In genomic region chr20:39048000-39048696, GRCh38 we compare ENCODE assay signal across 8 cellular contexts.
DNase-seq lines count a peak whose midpoint lies in the region; ATAC-seq, FAIRE-seq and TF ChIP-seq lines count a peak whose summit lies in the region.

No MANE protein-coding gene starts in this region.

- H3K36me3 ChIP-seq in RWPE2 (ENCODE audit: low read depth) (no peaks in the 10 kb centered on the region), osteoblast (ENCODE audit: insufficient read depth, low read length) (no peaks in the 10 kb centered on the region), testis (ENCODE audit: low read depth, missing control alignments) (no peaks in the 10 kb centered on the region)

- no peak overlapping the region for H3K27ac ChIP-seq in RWPE2 (ENCODE audit: poor library complexity, severe bottlenecking)
- H3K27ac ChIP-seq in osteoblast (ENCODE audit: low read depth, low read length): no peak overlapping the region
- no peak overlapping the region for H3K27ac ChIP-seq in testis

- no peaks in the 10 kb centered on the region for H3K4me1 ChIP-seq in RWPE2 (ENCODE audit: insufficient read depth, poor library complexity, severe bottlenecking)
- H3K4me1 ChIP-seq in osteoblast (ENCODE audit: insufficient read depth, low read length): peaks cover 8% of the 10 kb centered on the region
- peaks cover 9% of the 10 kb centered on the region for H3K4me1 ChIP-seq in testis

- 43 to 62% methylated on average over 3 to 4 of the region's 4 CpGs for WGBS in testis, 2 donors

- H4K20me1 ChIP-seq in osteoblast (ENCODE audit: insufficient read depth, low read length): no peaks in the 10 kb centered on the region

- H3K27me3 ChIP-seq in RWPE2 (ENCODE audit: insufficient read depth, poor library complexity, severe bottlenecking) (no peaks in the 10 kb centered on the region), osteoblast (ENCODE audit: insufficient read depth, low read length) (peaks cover 4% of the 10 kb centered on the region), testis (no peaks in the 10 kb centered on the region)

- no peaks in the 10 kb centered on the region for H3K79me2 ChIP-seq in osteoblast (ENCODE audit: insufficient read depth, low read length)

- no peak overlapping the region for H2AFZ ChIP-seq in osteoblast (ENCODE audit: low read length)

- H3K4me3 ChIP-seq in RWPE2 (ENCODE audit: severe bottlenecking) (no peak overlapping the region), osteoblast (ENCODE audit: insufficient read depth, low read length) (no peak overlapping the region), testis (no peak overlapping the region)

- ATAC-seq in GM18868 (IDR thresholded peaks at IDR 0.05; ENCODE audit: unreplicated experiment): peak; percentile 63
- peak; percentile 80 for ATAC-seq in RWPE2 (ENCODE audit: low read depth)

- peak; percentile 100 for TF ChIP-seq CTCF in AG09319 (IDR thresholded peaks at IDR 0.05; ENCODE audit: low read depth, low read length)
- peak; percentile 100 for TF ChIP-seq CTCF in RWPE2 (IDR thresholded peaks at IDR 0.05; ENCODE audit: poor library complexity, severe bottlenecking)
- TF ChIP-seq CTCF in osteoblast (IDR thresholded peaks at IDR 0.05; ENCODE audit: extremely low read depth, low read depth, low read length): peak; percentile 97
- peak; percentile 86 to 92 (median 86) for TF ChIP-seq CTCF in testis (IDR thresholded peaks at IDR 0.05)

- no peak for FAIRE-seq in frontal cortex (lab: Jason Lieb, UNC)

- H3K9me3 ChIP-seq in RWPE2 (ENCODE audit: severe bottlenecking) (no peaks in the 10 kb centered on the region), osteoblast (ENCODE audit: low read depth, low read length) (no peaks in the 10 kb centered on the region), testis (no peaks in the 10 kb centered on the region)

- intact Hi-C loops in testis (cut with DNase I; ENCODE audit: low total_unique reads): no loop called here

- no peak for TF ChIP-seq POLR2A in testis (IDR thresholded peaks at IDR 0.05)

- peak; percentile 53 for DNase-seq in AG09319 (ENCODE audit: extremely low read depth, low read depth)
- DNase-seq in KG1 (lab: John Stamatoyannopoulos, UW): peak; percentile 40
- DNase-seq in RWPE2 (ENCODE audit: low spot score): peak; percentile 92
- DNase-seq in activated effector memory CD4-positive, alpha-beta T cell treated with anti-CD3 and anti-CD28 coated beads, Interleukin-2, amount 50 U/mL, for 16 hours: peak; percentile 91
- peak; percentile 61 to 81 for DNase-seq in frontal cortex (ENCODE audit: low spot score in 2 of 2)
- DNase-seq in osteoblast (ENCODE audit: insufficient read length, low spot score, missing footprints): peak; percentile 94
- DNase-seq in testis: peak; percentile 88

- H3K4me2 ChIP-seq in osteoblast (ENCODE audit: insufficient read depth, low read length): no peak overlapping the region

Comparison
In these comparisons a context has a peak if more than half of its experiments do, and no peak if none do; other contexts are left out.
1. DNase-seq: peak in every context shown above with its lines; median percentile 94 in osteoblast; 92 in RWPE2; 91 in activated effector memory CD4-positive, alpha-beta T cell treated with anti-CD3 and anti-CD28 coated beads, Interleukin-2, amount 50 U/mL, for 16 hours; 88 in testis; 71 in frontal cortex; 53 in AG09319; 40 in KG1.